ENCODE assay signal across 1 cellular context in the genomic region with DNA sequence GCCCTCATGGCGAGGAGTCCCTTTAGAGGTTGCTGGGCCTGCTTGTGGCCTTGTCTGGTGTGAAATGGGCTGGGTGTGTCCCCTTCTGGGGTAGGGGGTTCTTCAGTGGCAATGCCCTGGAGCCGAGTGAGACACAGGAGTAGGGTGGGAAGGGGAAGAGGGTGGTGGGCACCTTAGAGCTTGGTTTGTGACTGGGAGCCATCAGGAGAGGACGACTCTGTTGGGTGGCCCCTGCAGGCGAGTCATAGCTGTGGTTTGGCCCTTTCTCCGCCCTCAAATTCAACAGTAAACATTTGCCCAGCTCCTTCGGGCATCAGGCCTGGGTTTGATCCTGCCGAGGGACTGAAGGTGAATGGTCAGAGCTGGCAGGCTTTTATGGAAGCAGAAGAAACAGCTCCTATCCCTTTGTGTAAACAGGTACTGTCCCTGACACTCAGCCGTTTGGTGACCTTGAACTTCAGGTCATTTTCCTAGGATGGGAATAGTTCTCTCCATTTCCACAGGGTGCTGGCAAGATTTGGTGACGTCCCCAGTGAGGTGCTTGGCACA.
TF ChIP-seq lines count a peak whose summit lies in the region.

No MANE protein-coding gene starts in this region.

TF ChIP-seq in HepG2, 621 proteins besides CTCF, POLR2A, EP300 and RAD21 (continued from another document and continues in another):
- TF ChIP-seq ZBTB49 (CRISPR knock-in tag; IDR thresholded peaks at IDR 0.05; ENCODE audit: borderline replicate concordance) (no peak), MEIS2 (CRISPR knock-in tag; IDR thresholded peaks at IDR 0.05) (no peak), SP140L (CRISPR knock-in tag; IDR thresholded peaks at IDR 0.05; ENCODE audit: borderline replicate concordance) (no peak), KLF16 (CRISPR knock-in tag; IDR thresholded peaks at IDR 0.05) (peak in 1 of 2 experiments; percentile 29; a peak in 1 of 4 replicates), ZNF468 (CRISPR knock-in tag; IDR thresholded peaks at IDR 0.05) (no peak), MIER3 (CRISPR knock-in tag; IDR thresholded peaks at IDR 0.05; ENCODE audit: borderline replicate concordance) (peak; percentile 67; the same call in 1 of the 2 replicates), CC2D1A (CRISPR knock-in tag; IDR thresholded peaks at IDR 0.05) (no peak), KMT2B (CRISPR knock-in tag; IDR thresholded peaks at IDR 0.05) (no peak), SNAPC2 (CRISPR knock-in tag; IDR thresholded peaks at IDR 0.05) (no peak), BATF2 (CRISPR knock-in tag; IDR thresholded peaks at IDR 0.05) (no peak), FIP1L1 (IDR thresholded peaks at IDR 0.05; ENCODE audit: borderline replicate concordance, insufficient read depth, low read depth, low read length) (no peak), SETDB1 (CRISPR knock-in tag; IDR thresholded peaks at IDR 0.05; ENCODE audit: borderline replicate concordance) (no peak), SMAD1 (CRISPR knock-in tag; IDR thresholded peaks at IDR 0.05; ENCODE audit: borderline replicate concordance, low read depth) (no peak), ZNF687 (CRISPR knock-in tag; IDR thresholded peaks at IDR 0.05) (peak; percentile 32), ZBTB40 (IDR thresholded peaks at IDR 0.05) (no peak), ZBTB40 (CRISPR knock-in tag; IDR thresholded peaks at IDR 0.05) (0 out of 2 replicates have a peak, but pooled peaks have one; percentile 23), HINFP (CRISPR knock-in tag; IDR thresholded peaks at IDR 0.05; ENCODE audit: low read depth) (no peak), THAP11 (CRISPR knock-in tag; IDR thresholded peaks at IDR 0.05) (peak; percentile 50; the same call in 1 of the 2 replicates), HHEX (CRISPR knock-in tag; IDR thresholded peaks at IDR 0.05) (peak; percentile 75), ZNF563 (CRISPR knock-in tag; IDR thresholded peaks at IDR 0.05) (no peak), NFE2L1 (CRISPR knock-in tag; IDR thresholded peaks at IDR 0.05; ENCODE audit: borderline replicate concordance) (no peak), SOX6 (IDR thresholded peaks at IDR 0.05) (no peak), SOX6 (CRISPR knock-in tag; IDR thresholded peaks at IDR 0.05) (peak; percentile 67), SMAD3 (CRISPR knock-in tag; IDR thresholded peaks at IDR 0.05) (peak; percentile 38; the same call in 1 of the 2 replicates), EEA1 (CRISPR knock-in tag; IDR thresholded peaks at IDR 0.05; ENCODE audit: borderline replicate concordance) (no peak), SOX5 (CRISPR knock-in tag; IDR thresholded peaks at IDR 0.05; ENCODE audit: borderline replicate concordance) (peak; percentile 68; the same call in 1 of the 2 replicates)
- TF ChIP-seq, protein P1, sequence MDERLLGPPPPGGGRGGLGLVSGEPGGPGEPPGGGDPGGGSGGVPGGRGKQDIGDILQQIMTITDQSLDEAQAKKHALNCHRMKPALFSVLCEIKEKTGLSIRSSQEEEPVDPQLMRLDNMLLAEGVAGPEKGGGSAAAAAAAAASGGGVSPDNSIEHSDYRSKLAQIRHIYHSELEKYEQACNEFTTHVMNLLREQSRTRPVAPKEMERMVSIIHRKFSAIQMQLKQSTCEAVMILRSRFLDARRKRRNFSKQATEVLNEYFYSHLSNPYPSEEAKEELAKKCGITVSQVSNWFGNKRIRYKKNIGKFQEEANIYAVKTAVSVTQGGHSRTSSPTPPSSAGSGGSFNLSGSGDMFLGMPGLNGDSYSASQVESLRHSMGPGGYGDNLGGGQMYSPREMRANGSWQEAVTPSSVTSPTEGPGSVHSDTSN (CRISPR knock-in tag; IDR thresholded peaks at IDR 0.05): no peak
- TF ChIP-seq, protein P2, sequence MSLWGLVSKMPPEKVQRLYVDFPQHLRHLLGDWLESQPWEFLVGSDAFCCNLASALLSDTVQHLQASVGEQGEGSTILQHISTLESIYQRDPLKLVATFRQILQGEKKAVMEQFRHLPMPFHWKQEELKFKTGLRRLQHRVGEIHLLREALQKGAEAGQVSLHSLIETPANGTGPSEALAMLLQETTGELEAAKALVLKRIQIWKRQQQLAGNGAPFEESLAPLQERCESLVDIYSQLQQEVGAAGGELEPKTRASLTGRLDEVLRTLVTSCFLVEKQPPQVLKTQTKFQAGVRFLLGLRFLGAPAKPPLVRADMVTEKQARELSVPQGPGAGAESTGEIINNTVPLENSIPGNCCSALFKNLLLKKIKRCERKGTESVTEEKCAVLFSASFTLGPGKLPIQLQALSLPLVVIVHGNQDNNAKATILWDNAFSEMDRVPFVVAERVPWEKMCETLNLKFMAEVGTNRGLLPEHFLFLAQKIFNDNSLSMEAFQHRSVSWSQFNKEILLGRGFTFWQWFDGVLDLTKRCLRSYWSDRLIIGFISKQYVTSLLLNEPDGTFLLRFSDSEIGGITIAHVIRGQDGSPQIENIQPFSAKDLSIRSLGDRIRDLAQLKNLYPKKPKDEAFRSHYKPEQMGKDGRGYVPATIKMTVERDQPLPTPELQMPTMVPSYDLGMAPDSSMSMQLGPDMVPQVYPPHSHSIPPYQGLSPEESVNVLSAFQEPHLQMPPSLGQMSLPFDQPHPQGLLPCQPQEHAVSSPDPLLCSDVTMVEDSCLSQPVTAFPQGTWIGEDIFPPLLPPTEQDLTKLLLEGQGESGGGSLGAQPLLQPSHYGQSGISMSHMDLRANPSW (CRISPR knock-in tag; IDR thresholded peaks at IDR 0.05; ENCODE audit: borderline replicate concordance): no peak
- TF ChIP-seq, protein P3, sequence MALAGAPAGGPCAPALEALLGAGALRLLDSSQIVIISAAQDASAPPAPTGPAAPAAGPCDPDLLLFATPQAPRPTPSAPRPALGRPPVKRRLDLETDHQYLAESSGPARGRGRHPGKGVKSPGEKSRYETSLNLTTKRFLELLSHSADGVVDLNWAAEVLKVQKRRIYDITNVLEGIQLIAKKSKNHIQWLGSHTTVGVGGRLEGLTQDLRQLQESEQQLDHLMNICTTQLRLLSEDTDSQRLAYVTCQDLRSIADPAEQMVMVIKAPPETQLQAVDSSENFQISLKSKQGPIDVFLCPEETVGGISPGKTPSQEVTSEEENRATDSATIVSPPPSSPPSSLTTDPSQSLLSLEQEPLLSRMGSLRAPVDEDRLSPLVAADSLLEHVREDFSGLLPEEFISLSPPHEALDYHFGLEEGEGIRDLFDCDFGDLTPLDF (CRISPR knock-in tag; IDR thresholded peaks at IDR 0.05): no peak
